8 cellular contexts compared by ENCODE assay signal in the genomic region with DNA sequence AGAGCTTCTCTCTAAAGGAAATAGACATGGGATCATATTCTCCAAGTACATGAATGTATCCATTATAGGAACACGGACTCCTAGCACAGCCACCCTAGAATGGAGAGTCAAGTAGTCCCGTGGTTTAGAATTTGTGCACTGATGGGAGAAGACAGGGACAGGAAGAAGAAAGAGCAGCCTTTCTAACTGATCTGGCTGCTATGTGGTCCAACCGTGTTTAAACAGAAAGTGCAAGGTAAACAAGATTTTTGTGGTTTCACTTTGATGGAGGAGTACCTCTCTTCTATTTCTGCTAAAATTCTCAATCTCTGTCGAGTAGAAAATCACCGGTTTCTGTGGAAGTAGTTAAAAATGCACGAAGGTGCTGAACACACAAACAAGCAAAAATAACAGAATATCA.
DNase-seq lines count a peak whose midpoint lies in the region; ATAC-seq, FAIRE-seq and TF ChIP-seq lines count a peak whose summit lies in the region.

No MANE protein-coding gene starts in this region.

- no peaks in the 10 kb centered on the region for H3K27me3 ChIP-seq in prostate gland (replicated peaks; ENCODE audit: insufficient read depth)

- 25% methylated on average over 6 of the region's 6 CpGs for WGBS in prostate gland

- no peak for TF ChIP-seq CTCF in GM13976 (IDR thresholded peaks at IDR 0.05; ENCODE audit: borderline replicate concordance, control extremely low read depth, extremely low read depth, insufficient read depth, missing control alignments)
- TF ChIP-seq CTCF in astrocyte of the spinal cord (IDR thresholded peaks at IDR 0.05; ENCODE audit: low read depth, low read length): no peak
- TF ChIP-seq CTCF in prostate gland (IDR thresholded peaks at IDR 0.05): no peak

- TF ChIP-seq POLR2A in prostate gland (IDR thresholded peaks at IDR 0.05): no peak

- H3K27ac ChIP-seq in prostate gland: no peak overlapping the region

- intact Hi-C loops in prostate gland (cut with DNase I): no loop called here

- H3K4me1 ChIP-seq in prostate gland (replicated peaks): no peaks in the 10 kb centered on the region

- no peak for FAIRE-seq in RCC 7860 (lab: Jason Lieb, UNC)

- DNase-seq in GM13976 (ENCODE audit: low spot score): peak; percentile 57
- peak; percentile 4 for DNase-seq in astrocyte of the spinal cord (ENCODE audit: low read depth, low spot score)
- DNase-seq in HUDEP-2 (lab: John Stamatoyannopoulos, UW; ENCODE audit: unreplicated experiment in 76 of 76): no peak
- DNase-seq in amniotic stem cell (lab: John Stamatoyannopoulos, UW): no peak
- DNase-seq in RCC 7860 (ENCODE audit: low spot score): no peak
- no peak for DNase-seq in prostate gland (ENCODE audit: low spot score)

- H3K4me3 ChIP-seq in astrocyte of the spinal cord (ENCODE audit: low read depth, low read length): no peak overlapping the region
- no peak overlapping the region for H3K4me3 ChIP-seq in prostate gland

- in situ Hi-C loops in GM13976 (cut with MboI; ENCODE audit: low sequenced_read_pairs, unreplicated experiment) (no loop called here), astrocyte of the spinal cord (cut with HindIII; ENCODE audit: low sequenced_read_pairs) (no loop called here)

- no peaks in the 10 kb centered on the region for H3K9me3 ChIP-seq in prostate gland

- no peaks in the 10 kb centered on the region for H3K36me3 ChIP-seq in prostate gland

- ATAC-seq in GM19463 (IDR thresholded peaks at IDR 0.05; ENCODE audit: unreplicated experiment) (peak; percentile 98), HG03457 (IDR thresholded peaks at IDR 0.05; ENCODE audit: unreplicated experiment) (peak; percentile 96)

Comparison
In these comparisons a context has a peak if more than half of its experiments do, and no peak if none do; other contexts are left out.
1. DNase-seq: peak in GM13976 (single experiment) and astrocyte of the spinal cord (single experiment); none in HUDEP-2 (0 of 76), amniotic stem cell (single experiment), RCC 7860 (single experiment) and prostate gland (single experiment).